Comparison of ENCODE assay signal across 1 cellular context in genomic region chr9:117672397-117672796, GRCh38.
TF ChIP-seq lines count a peak whose summit lies in the region.

No MANE protein-coding gene starts in this region.

TF ChIP-seq in HepG2, 621 proteins besides CTCF, POLR2A, EP300 and RAD21 (continued from another document):
- TF ChIP-seq DMTF1 (CRISPR knock-in tag; IDR thresholded peaks at IDR 0.05) (no peak), RFX5 (IDR thresholded peaks at IDR 0.05; ENCODE audit: low read depth, low read length) (no peak), NFATC3 (CRISPR knock-in tag; IDR thresholded peaks at IDR 0.05) (no peak), DNMT1 (CRISPR knock-in tag; IDR thresholded peaks at IDR 0.05) (no peak)
